ENCODE assay signal across 2 cellular contexts in the genomic region with DNA sequence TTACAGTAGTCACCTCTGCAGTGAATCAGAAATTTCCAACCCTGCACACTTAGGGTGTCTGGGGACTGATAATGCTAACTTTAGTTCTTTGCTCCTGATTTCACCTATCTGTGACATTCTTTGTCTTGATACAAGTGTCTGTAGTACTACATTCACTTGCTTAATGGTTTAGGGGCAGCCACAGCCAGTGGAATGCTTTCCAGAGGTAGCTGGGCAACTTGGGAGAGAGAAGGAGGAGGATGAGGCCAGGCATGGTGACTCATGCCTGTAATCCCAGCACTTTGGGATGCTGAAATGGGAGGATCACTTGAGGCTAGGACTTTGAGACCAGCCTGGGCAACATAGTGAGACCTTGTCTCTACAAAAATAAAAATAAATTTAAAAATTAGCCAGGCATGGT.
TF ChIP-seq lines count a peak whose summit lies in the region.

No MANE protein-coding gene starts in this region.

TF ChIP-seq in A549, 52 proteins besides CTCF, POLR2A, EP300 and RAD21:
- no peak for TF ChIP-seq TFCP2L1 (CRISPR knock-in tag; IDR thresholded peaks at IDR 0.05)
- no peak for TF ChIP-seq RNF2 (IDR thresholded peaks at IDR 0.05; ENCODE audit: borderline replicate concordance, low read depth)
- no peak for TF ChIP-seq CBX2 (IDR thresholded peaks at IDR 0.05; ENCODE audit: borderline replicate concordance, low read depth)
- no peak for TF ChIP-seq JUNB (IDR thresholded peaks at IDR 0.05)
- no peak for TF ChIP-seq CEBPB (IDR thresholded peaks at IDR 0.05)
- TF ChIP-seq TP53 (CRISPR knock-in tag; IDR thresholded peaks at IDR 0.05): no peak
- TF ChIP-seq FOSL2 (IDR thresholded peaks at IDR 0.05): no peak
- TF ChIP-seq FOSL2 (CRISPR knock-in tag; IDR thresholded peaks at IDR 0.05): no peak
- no peak for TF ChIP-seq CHD2 (IDR thresholded peaks at IDR 0.05; ENCODE audit: low read length, partially characterized antibody)
- no peak for TF ChIP-seq SMC3 (IDR thresholded peaks at IDR 0.05)
TF ChIP-seq in A549: peak in this region for 0.

TF ChIP-seq in GM23338, 12 proteins besides CTCF, POLR2A, EP300 and RAD21:
- no peak for TF ChIP-seq NANOG (IDR thresholded peaks at IDR 0.05; ENCODE audit: borderline replicate concordance)
- no peak for TF ChIP-seq EZH2phosphoT487 (IDR thresholded peaks at IDR 0.05; ENCODE audit: unreplicated experiment)
- no peak for TF ChIP-seq CREB1 (CRISPR knock-in tag; IDR thresholded peaks at IDR 0.05; ENCODE audit: low read depth)
- TF ChIP-seq ZNF114 (CRISPR knock-in tag; IDR thresholded peaks at IDR 0.05): no peak
- TF ChIP-seq ZNF331 (CRISPR knock-in tag; IDR thresholded peaks at IDR 0.05; ENCODE audit: low read depth): no peak
- no peak for TF ChIP-seq POLR2AphosphoS5 (IDR thresholded peaks at IDR 0.05; ENCODE audit: low read depth)
- TF ChIP-seq STAT1 (IDR thresholded peaks at IDR 0.05; ENCODE audit: unreplicated experiment): no peak
- no peak for TF ChIP-seq REST (IDR thresholded peaks at IDR 0.05; ENCODE audit: unreplicated experiment)
- TF ChIP-seq, protein P1, sequence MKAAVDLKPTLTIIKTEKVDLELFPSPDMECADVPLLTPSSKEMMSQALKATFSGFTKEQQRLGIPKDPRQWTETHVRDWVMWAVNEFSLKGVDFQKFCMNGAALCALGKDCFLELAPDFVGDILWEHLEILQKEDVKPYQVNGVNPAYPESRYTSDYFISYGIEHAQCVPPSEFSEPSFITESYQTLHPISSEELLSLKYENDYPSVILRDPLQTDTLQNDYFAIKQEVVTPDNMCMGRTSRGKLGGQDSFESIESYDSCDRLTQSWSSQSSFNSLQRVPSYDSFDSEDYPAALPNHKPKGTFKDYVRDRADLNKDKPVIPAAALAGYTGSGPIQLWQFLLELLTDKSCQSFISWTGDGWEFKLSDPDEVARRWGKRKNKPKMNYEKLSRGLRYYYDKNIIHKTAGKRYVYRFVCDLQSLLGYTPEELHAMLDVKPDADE (IDR thresholded peaks at IDR 0.05): no peak
- TF ChIP-seq, protein P2, sequence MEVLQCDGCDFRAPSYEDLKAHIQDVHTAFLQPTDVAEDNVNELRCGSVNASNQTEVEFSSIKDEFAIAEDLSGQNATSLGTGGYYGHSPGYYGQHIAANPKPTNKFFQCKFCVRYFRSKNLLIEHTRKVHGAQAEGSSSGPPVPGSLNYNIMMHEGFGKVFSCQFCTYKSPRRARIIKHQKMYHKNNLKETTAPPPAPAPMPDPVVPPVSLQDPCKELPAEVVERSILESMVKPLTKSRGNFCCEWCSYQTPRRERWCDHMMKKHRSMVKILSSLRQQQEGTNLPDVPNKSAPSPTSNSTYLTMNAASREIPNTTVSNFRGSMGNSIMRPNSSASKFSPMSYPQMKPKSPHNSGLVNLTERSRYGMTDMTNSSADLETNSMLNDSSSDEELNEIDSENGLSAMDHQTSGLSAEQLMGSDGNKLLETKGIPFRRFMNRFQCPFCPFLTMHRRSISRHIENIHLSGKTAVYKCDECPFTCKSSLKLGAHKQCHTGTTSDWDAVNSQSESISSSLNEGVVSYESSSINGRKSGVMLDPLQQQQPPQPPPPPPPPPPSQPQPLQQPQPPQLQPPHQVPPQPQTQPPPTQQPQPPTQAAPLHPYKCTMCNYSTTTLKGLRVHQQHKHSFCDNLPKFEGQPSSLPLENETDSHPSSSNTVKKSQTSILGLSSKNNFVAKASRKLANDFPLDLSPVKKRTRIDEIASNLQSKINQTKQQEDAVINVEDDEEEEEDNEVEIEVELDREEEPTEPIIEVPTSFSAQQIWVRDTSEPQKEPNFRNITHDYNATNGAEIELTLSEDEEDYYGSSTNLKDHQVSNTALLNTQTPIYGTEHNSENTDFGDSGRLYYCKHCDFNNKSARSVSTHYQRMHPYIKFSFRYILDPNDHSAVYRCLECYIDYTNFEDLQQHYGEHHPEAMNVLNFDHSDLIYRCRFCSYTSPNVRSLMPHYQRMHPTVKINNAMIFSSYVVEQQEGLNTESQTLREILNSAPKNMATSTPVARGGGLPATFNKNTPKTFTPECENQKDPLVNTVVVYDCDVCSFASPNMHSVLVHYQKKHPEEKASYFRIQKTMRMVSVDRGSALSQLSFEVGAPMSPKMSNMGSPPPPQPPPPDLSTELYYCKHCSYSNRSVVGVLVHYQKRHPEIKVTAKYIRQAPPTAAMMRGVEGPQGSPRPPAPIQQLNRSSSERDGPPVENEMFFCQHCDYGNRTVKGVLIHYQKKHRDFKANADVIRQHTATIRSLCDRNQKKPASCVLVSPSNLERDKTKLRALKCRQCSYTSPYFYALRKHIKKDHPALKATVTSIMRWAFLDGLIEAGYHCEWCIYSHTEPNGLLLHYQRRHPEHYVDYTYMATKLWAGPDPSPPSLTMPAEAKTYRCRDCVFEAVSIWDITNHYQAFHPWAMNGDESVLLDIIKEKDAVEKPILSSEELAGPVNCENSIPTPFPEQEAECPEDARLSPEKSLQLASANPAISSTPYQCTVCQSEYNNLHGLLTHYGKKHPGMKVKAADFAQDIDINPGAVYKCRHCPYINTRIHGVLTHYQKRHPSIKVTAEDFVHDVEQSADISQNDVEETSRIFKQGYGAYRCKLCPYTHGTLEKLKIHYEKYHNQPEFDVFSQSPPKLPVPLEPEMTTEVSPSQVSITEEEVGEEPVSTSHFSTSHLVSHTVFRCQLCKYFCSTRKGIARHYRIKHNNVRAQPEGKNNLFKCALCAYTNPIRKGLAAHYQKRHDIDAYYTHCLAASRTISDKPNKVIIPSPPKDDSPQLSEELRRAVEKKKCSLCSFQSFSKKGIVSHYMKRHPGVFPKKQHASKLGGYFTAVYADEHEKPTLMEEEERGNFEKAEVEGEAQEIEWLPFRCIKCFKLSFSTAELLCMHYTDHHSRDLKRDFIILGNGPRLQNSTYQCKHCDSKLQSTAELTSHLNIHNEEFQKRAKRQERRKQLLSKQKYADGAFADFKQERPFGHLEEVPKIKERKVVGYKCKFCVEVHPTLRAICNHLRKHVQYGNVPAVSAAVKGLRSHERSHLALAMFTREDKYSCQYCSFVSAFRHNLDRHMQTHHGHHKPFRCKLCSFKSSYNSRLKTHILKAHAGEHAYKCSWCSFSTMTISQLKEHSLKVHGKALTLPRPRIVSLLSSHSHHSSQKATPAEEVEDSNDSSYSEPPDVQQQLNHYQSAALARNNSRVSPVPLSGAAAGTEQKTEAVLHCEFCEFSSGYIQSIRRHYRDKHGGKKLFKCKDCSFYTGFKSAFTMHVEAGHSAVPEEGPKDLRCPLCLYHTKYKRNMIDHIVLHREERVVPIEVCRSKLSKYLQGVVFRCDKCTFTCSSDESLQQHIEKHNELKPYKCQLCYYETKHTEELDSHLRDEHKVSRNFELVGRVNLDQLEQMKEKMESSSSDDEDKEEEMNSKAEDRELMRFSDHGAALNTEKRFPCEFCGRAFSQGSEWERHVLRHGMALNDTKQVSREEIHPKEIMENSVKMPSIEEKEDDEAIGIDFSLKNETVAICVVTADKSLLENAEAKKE (CRISPR knock-in tag; IDR thresholded peaks at IDR 0.05): no peak
- TF ChIP-seq EZH2 (IDR thresholded peaks at IDR 0.05; ENCODE audit: low read depth, unreplicated experiment): no peak
- TF ChIP-seq JUNB (IDR thresholded peaks at IDR 0.05; ENCODE audit: unreplicated experiment): no peak
